8 cellular contexts compared by ENCODE assay signal in the genomic region with DNA sequence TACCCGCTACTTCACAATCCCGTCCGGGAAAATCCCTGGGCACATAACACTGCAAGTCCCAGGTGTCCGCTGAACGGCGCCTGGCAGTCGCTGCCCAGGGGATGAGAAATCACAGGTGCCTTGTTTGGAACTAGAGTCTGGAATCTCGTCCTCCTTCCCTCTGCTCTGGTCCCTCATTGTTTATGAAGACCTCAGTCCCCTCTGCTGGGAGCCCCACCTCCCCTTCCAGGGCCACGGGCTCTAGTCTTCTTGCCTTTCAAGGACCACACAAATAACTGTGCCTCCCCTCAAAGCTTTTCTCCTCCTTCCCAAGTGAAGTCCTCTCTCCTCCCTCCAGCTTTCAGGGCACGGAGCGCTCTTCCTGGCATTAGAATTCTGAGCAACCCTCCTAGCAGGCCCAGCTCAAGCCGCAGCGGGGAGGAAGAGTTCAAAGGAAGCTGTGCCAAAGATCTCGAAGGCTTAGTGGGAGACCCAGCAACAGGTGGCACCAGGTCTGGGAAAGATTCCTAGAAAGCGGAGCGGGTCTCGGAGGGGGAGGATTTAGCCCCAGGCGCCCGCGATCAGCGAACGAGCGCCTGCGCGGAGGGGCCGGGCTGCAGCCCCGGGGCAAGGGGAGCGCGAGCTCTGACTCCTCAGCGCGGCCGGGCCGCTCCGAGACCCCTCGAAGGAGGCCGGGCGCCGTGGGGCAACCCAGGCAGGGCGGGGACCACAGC. TPM values are rescaled to one million over a fixed set of nuclear protein-coding genes. Genes with fewer than 3 reads are reported as not detected.
DNase-seq lines count a peak whose midpoint lies in the region; ATAC-seq and TF ChIP-seq lines count a peak whose summit lies in the region.
"Not testable (repeated sequence)": the region's sequence is repeated elsewhere in the genome, so short reads cannot be mapped to it uniquely, and the experiment has no call there.

No MANE protein-coding gene starts in this region.

- peak overlapping the region; percentile 82 to 93 (median 90) for H3K9ac ChIP-seq in BLaER1 treated with 17β-estradiol and CSF1 and Interleukin-3, amounts not matched to agents 10 nM and 100 nM

- TF ChIP-seq CTCF in endothelial cell (IDR thresholded peaks at IDR 0.05; ENCODE audit: unreplicated experiment); lower lobe of right lung (IDR thresholded peaks at IDR 0.05): not testable (repeated sequence)

- peaks cover 54% of the 10 kb centered on the region for H3K4me1 Mint-ChIP-seq in activated T-cell treated with anti-CD3 and anti-CD28 coated beads, Interleukin-2, amount 50 U/mL, for 24 hours (ENCODE audit: low read depth)
- H3K4me1 Mint-ChIP-seq in endothelial cell (ENCODE audit: unreplicated experiment), result peaks cover 20% of the 10 kb centered on the region

- peaks cover 26 to 58% (median 44%) of the 10 kb centered on the region in 10 experiments for H3K4me1 ChIP-seq in BLaER1 treated with 17β-estradiol and CSF1 and Interleukin-3, amounts not matched to agents 10 nM and 100 nM
- peaks cover 18% of the 10 kb centered on the region for H3K4me1 ChIP-seq in lower lobe of right lung

- not testable (repeated sequence) for H3K27me3 ChIP-seq in BLaER1 treated with 17β-estradiol and CSF1 and Interleukin-3, amounts not matched to agents 10 nM and 100 nM; lower lobe of right lung (ENCODE audit: low read depth)

- peak; percentile 40 for DNase-seq in NCI-H748 (lab: John Stamatoyannopoulos, UW; ENCODE audit: unreplicated experiment)
- DNase-seq in activated T-cell treated with anti-CD3 and anti-CD28 coated beads, Interleukin-2, amount 50 U/mL, for 24 hours, result not testable (repeated sequence)
- peak; percentile 41 for DNase-seq in endothelial cell (ENCODE audit: low spot score)
- peak; percentile 59 for DNase-seq in lower lobe of right lung
- peak in 3 of 4 experiments; percentile 2 to 16 (median 15) for DNase-seq in stimulated activated CD4-positive, alpha-beta T cell treated with anti-CD3 and anti-CD28 coated beads, Interleukin-1b, Interleukin-23, amount 100 ng/mL, for 24 hours (ENCODE audit: low read depth in 4 of 4, low spot score in 1 of 4)

- H3K36me3 Mint-ChIP-seq in activated T-cell treated with anti-CD3 and anti-CD28 coated beads, Interleukin-2, amount 50 U/mL, for 24 hours (ENCODE audit: low read depth), result peaks cover 34% of the 10 kb centered on the region
- H3K36me3 Mint-ChIP-seq in endothelial cell (ENCODE audit: low read depth, unreplicated experiment), result not testable (repeated sequence)

- H3K4me2 ChIP-seq in BLaER1 treated with 17β-estradiol and CSF1 and Interleukin-3, amounts not matched to agents 10 nM and 100 nM, result peak overlapping the region; percentile 85 to 98 (median 93)

- peak overlapping the region; percentile 89 to 98 (median 96) for H3K4me3 ChIP-seq in BLaER1 treated with 17β-estradiol and CSF1 and Interleukin-3, amounts not matched to agents 10 nM and 100 nM
- H3K4me3 ChIP-seq in lower lobe of right lung, result peak overlapping the region; percentile 99

- peak overlapping the region; percentile 77 to 93 (median 88) for H3K27ac ChIP-seq in BLaER1 treated with 17β-estradiol and CSF1 and Interleukin-3, amounts not matched to agents 10 nM and 100 nM
- peak overlapping the region; percentile 96 for H3K27ac ChIP-seq in lower lobe of right lung

- peak overlapping the region; percentile 94 for H3K27ac Mint-ChIP-seq in activated T-cell treated with anti-CD3 and anti-CD28 coated beads, Interleukin-2, amount 50 U/mL, for 24 hours
- H3K27ac Mint-ChIP-seq in endothelial cell (ENCODE audit: unreplicated experiment), result peak overlapping the region; percentile 82

- ATAC-seq in GM19395 (IDR thresholded peaks at IDR 0.05; ENCODE audit: unreplicated experiment) (peak; percentile 15), HG03135 (IDR thresholded peaks at IDR 0.05; ENCODE audit: unreplicated experiment) (peak; percentile 9), lower lobe of right lung (peak; percentile 21 to 53)

- peak overlapping the region; percentile 91 for H3K4me3 Mint-ChIP-seq in activated T-cell treated with anti-CD3 and anti-CD28 coated beads, Interleukin-2, amount 50 U/mL, for 24 hours
- H3K4me3 Mint-ChIP-seq in endothelial cell (ENCODE audit: unreplicated experiment), result peak overlapping the region; percentile 98

- not testable (repeated sequence) for H3K9me3 Mint-ChIP-seq in activated T-cell treated with anti-CD3 and anti-CD28 coated beads, Interleukin-2, amount 50 U/mL, for 24 hours; endothelial cell (ENCODE audit: unreplicated experiment)

- H3K27me3 Mint-ChIP-seq in activated T-cell treated with anti-CD3 and anti-CD28 coated beads, Interleukin-2, amount 50 U/mL, for 24 hours; endothelial cell (ENCODE audit: unreplicated experiment): not testable (repeated sequence)

- intact Hi-C loops in lower lobe of right lung (cut with DNase I), result not testable (repeated sequence)

- H4K20me1 ChIP-seq in BLaER1 treated with 17β-estradiol and CSF1 and Interleukin-3, amounts not matched to agents 10 nM and 100 nM, result peaks cover 39 to 56% (median 54%) of the 10 kb centered on the region in 11 experiments; a peak in 20 of 22 replicates

- not testable (repeated sequence) for H3K9me3 ChIP-seq in BLaER1 treated with 17β-estradiol and CSF1 and Interleukin-3, amounts not matched to agents 10 nM and 100 nM (replicated peaks in 1 of 11); lower lobe of right lung

- H3K36me3 ChIP-seq in BLaER1 treated with 17β-estradiol and CSF1 and Interleukin-3, amounts not matched to agents 10 nM and 100 nM, result peaks cover 0 to 33% (median 19%) of the 10 kb centered on the region in 11 experiments; a peak in 13 of 22 replicates
- H3K36me3 ChIP-seq in lower lobe of right lung, result not testable (repeated sequence)

RNA-seq across cellular contexts. Expression of a gene that starts 0.9 kb away (rescaled TPM):
- 38.0 TPM for total RNA-seq in endothelial cell (ENCODE audit: unreplicated experiment)
- 31.2 TPM for total RNA-seq in lower lobe of right lung

RNA-seq across cellular contexts. Expression of a gene that starts 30.3 kb away (rescaled TPM):
- total RNA-seq in endothelial cell (ENCODE audit: unreplicated experiment) (65.7 TPM), lower lobe of right lung (57.7 TPM)

RNA-seq across cellular contexts. Expression of a gene that starts 31.7 kb away (rescaled TPM):
- 5.3 TPM for total RNA-seq in endothelial cell (ENCODE audit: unreplicated experiment)
- total RNA-seq in lower lobe of right lung, result 2.5 TPM
